In genomic region chr20:59831024-59831900, GRCh38 we compare ENCODE assay signal across 13 cellular contexts.
DNase-seq lines count a peak whose midpoint lies in the region; ATAC-seq and TF ChIP-seq lines count a peak whose summit lies in the region.
"Had no signal": no experiment of that assay in that cellular context is flagged by ENCODE, and none has a peak within 500 bp of the region (broad histone marks: within the 10 kb centered on the region; RNA-seq: fewer than 3 reads in every experiment).

No MANE protein-coding gene starts in this region.

- DNase-seq in 8988T = peak; percentile 37
- DNase-seq in GM10266 (ENCODE audit: extremely low spot score) = peak; percentile 53
- peak in 2 of 3 donors; percentile 64 to 80 for DNase-seq in Peyer's patch
- DNase-seq in left lung = peak in 1 of 2 donors; percentile 65
- DNase-seq in activated naive CD4-positive, alpha-beta T cell treated with anti-CD3 and anti-CD28 coated beads for 36 hours = no peak
- DNase-seq in RKO (ENCODE audit: low spot score) = no peak
- DNase-seq in T-helper 2 cell = no peak
- DNase-seq: activated CD4-positive, alpha-beta T cell treated with anti-CD3 and anti-CD28 coated beads for 1 hour; central memory CD4-positive, alpha-beta T cell had no signal

- peaks cover 24% of the 10 kb centered on the region for H3K27me3 Mint-ChIP-seq in activated naive CD4-positive, alpha-beta T cell treated with anti-CD3 and anti-CD28 coated beads for 36 hours (ENCODE audit: low read depth)

- peaks cover 1% of the 10 kb centered on the region for H3K4me1 Mint-ChIP-seq in activated naive CD4-positive, alpha-beta T cell treated with anti-CD3 and anti-CD28 coated beads for 36 hours (ENCODE audit: low read depth)

- intact Hi-C loops in left lung (cut with DNase I) = no loop called here
- intact Hi-C loops in activated naive CD4-positive, alpha-beta T cell treated with anti-CD3 and anti-CD28 coated beads for 36 hours (cut with micrococcal nuclease) = no loop called here

- H3K9me3 ChIP-seq in Peyer's patch (no peaks in the 10 kb centered on the region), left lung (no peaks in the 10 kb centered on the region)
- H3K9me3 ChIP-seq: pancreas, suprapubic skin had no signal

- H3K27me3 ChIP-seq in Peyer's patch = no peaks in the 10 kb centered on the region
- H3K27me3 ChIP-seq in left lung = peaks cover 0 to 57% of the 10 kb centered on the region in 2 donors
- H3K27me3 ChIP-seq: pancreas had no signal

- no peak for TF ChIP-seq CTCF in GM10266 (IDR thresholded peaks at IDR 0.05; ENCODE audit: control insufficient read depth, insufficient read depth, low read depth, missing control alignments)
- no peak for TF ChIP-seq CTCF in Peyer's patch (IDR thresholded peaks at IDR 0.05)
- TF ChIP-seq CTCF in left lung (IDR thresholded peaks at IDR 0.05) = no peak

- H3K4me3 ChIP-seq in Peyer's patch (no peak overlapping the region), left lung (no peak overlapping the region)
- H3K4me3 ChIP-seq: pancreas, suprapubic skin had no signal

- H3K4me3 Mint-ChIP-seq in activated naive CD4-positive, alpha-beta T cell treated with anti-CD3 and anti-CD28 coated beads for 36 hours = no peak overlapping the region

- no peak overlapping the region for H3K27ac Mint-ChIP-seq in activated naive CD4-positive, alpha-beta T cell treated with anti-CD3 and anti-CD28 coated beads for 36 hours

- peak overlapping the region in 2 of 4 donors; percentile 4 to 76 for H3K27ac ChIP-seq in Peyer's patch
- H3K27ac ChIP-seq in left lung = peak overlapping the region in 1 of 2 donors; percentile 13
- H3K27ac ChIP-seq: C4-2B, pancreas, suprapubic skin had no signal

- ATAC-seq in left lung (peak; percentile 52), HG02763 (IDR thresholded peaks at IDR 0.05; ENCODE audit: unreplicated experiment) (no peak)

- H3K36me3 Mint-ChIP-seq in activated naive CD4-positive, alpha-beta T cell treated with anti-CD3 and anti-CD28 coated beads for 36 hours (ENCODE audit: low read depth) = no peaks in the 10 kb centered on the region

- no peaks in the 10 kb centered on the region for H3K9me3 Mint-ChIP-seq in activated naive CD4-positive, alpha-beta T cell treated with anti-CD3 and anti-CD28 coated beads for 36 hours

- peaks cover 0 to 38% (median 9%) of the 10 kb centered on the region in 4 donors for H3K4me1 ChIP-seq in Peyer's patch
- peaks cover 0 to 12% of the 10 kb centered on the region in 2 donors for H3K4me1 ChIP-seq in left lung
- H3K4me1 ChIP-seq: pancreas had no signal

- CTCF ChIA-PET in activated naive CD4-positive, alpha-beta T cell treated with anti-CD3 and anti-CD28 coated beads for 36 hours (lab: Charles Lee) = no interaction called here

- no peaks in the 10 kb centered on the region for H3K36me3 ChIP-seq in Peyer's patch
- no peaks in the 10 kb centered on the region for H3K36me3 ChIP-seq in left lung
- H3K36me3 ChIP-seq: pancreas, suprapubic skin had no signal

- TF ChIP-seq POLR2A in Peyer's patch (IDR thresholded peaks at IDR 0.05) = peak; percentile 7 to 45

Comparison
In these comparisons a context has a peak if more than half of its experiments do, and no peak if none do; other contexts are left out.
1. DNase-seq: peak in 8988T (single experiment), GM10266 (single experiment) and Peyer's patch (2 of 3); none in activated naive CD4-positive, alpha-beta T cell treated with anti-CD3 and anti-CD28 coated beads for 36 hours (single experiment), RKO (single experiment) and T-helper 2 cell (0 of 5).